In genomic region chr11:116918925-116919653, GRCh38 we compare ENCODE assay signal across 2 cellular contexts.
TF ChIP-seq lines count a peak whose summit lies in the region.

No MANE protein-coding gene starts in this region.

TF ChIP-seq in GM12878, 131 proteins besides CTCF, POLR2A, EP300 and RAD21 (continued from another document and continues in another):
- no peak for TF ChIP-seq REST (IDR thresholded peaks at IDR 0.05; ENCODE audit: low read depth, low read length)
- TF ChIP-seq USF2 (IDR thresholded peaks at IDR 0.05; ENCODE audit: borderline replicate concordance, low read depth, low read length) = no peak
- no peak for TF ChIP-seq CBX5 (IDR thresholded peaks at IDR 0.05; ENCODE audit: low read depth)
- no peak for TF ChIP-seq SMAD1 (IDR thresholded peaks at IDR 0.05; ENCODE audit: low read depth, partially characterized antibody)
- no peak for TF ChIP-seq RFX5 (IDR thresholded peaks at IDR 0.05; ENCODE audit: low read depth, low read length)
- no peak for TF ChIP-seq TCF3 (IDR thresholded peaks at IDR 0.05; ENCODE audit: borderline replicate concordance, insufficient read depth, low read depth, low read length)
- TF ChIP-seq ZZZ3 (IDR thresholded peaks at IDR 0.05; ENCODE audit: control insufficient read depth, insufficient read length, low read depth) = no peak
- TF ChIP-seq SIX5 (IDR thresholded peaks at IDR 0.05; ENCODE audit: low read depth, low read length, severe bottlenecking) = no peak
- no peak for TF ChIP-seq EED (IDR thresholded peaks at IDR 0.05; ENCODE audit: low read depth)
- no peak for TF ChIP-seq NBN (IDR thresholded peaks at IDR 0.05)
- no peak for TF ChIP-seq ZNF687 (IDR thresholded peaks at IDR 0.05)
- no peak for TF ChIP-seq CREB1 (IDR thresholded peaks at IDR 0.05; ENCODE audit: low read depth)
- no peak for TF ChIP-seq FOXM1 (IDR thresholded peaks at IDR 0.05; ENCODE audit: low read depth, low read length)
- TF ChIP-seq EGR1 (IDR thresholded peaks at IDR 0.05; ENCODE audit: borderline replicate concordance in 1 of 2, low read depth in 2 of 2, low read length in 2 of 2) = no peak
- no peak for TF ChIP-seq BRCA1 (IDR thresholded peaks at IDR 0.05; ENCODE audit: low read depth, low read length)
- TF ChIP-seq ZNF622 (IDR thresholded peaks at IDR 0.05) = no peak
- no peak for TF ChIP-seq ZSCAN29 (IDR thresholded peaks at IDR 0.05)
- TF ChIP-seq CEBPB (IDR thresholded peaks at IDR 0.05; ENCODE audit: borderline replicate concordance in 1 of 2, low read depth in 2 of 2, low read length in 2 of 2) = no peak

TF ChIP-seq in endothelial cell of umbilical vein, 7 proteins besides CTCF, POLR2A, EP300 and RAD21 (continued from another document):
- TF ChIP-seq FOS (IDR thresholded peaks at IDR 0.05; ENCODE audit: borderline replicate concordance, insufficient read depth, low read length) (no peak), MYC (IDR thresholded peaks at IDR 0.05; ENCODE audit: low read depth, low read length) (no peak), JUN (IDR thresholded peaks at IDR 0.05; ENCODE audit: borderline replicate concordance, insufficient read depth, insufficient read length, low read depth) (no peak), GATA2 (IDR thresholded peaks at IDR 0.05; ENCODE audit: insufficient read depth, insufficient read length, low read depth, low read length) (no peak), POLR2AphosphoS5 (IDR thresholded peaks at IDR 0.05; ENCODE audit: insufficient read depth, low read depth, low read length) (no peak)
